11 cellular contexts compared by ENCODE assay signal in genomic region chr7:99631311-99632109, GRCh38. TPM values are rescaled to one million over a fixed set of nuclear protein-coding genes. Genes with fewer than 3 reads are reported as not detected.
DNase-seq lines count a peak whose midpoint lies in the region; ATAC-seq and TF ChIP-seq lines count a peak whose summit lies in the region.
"Had no signal": no experiment of that assay in that cellular context is flagged by ENCODE, and none has a peak within 500 bp of the region (broad histone marks: within the 10 kb centered on the region; RNA-seq: fewer than 3 reads in every experiment).

No MANE protein-coding gene starts in this region.

- H3K27me3 Mint-ChIP-seq in endodermal cell (ENCODE audit: insufficient read depth), result no peaks in the 10 kb centered on the region
- H3K27me3 Mint-ChIP-seq: naive B cell had no signal

- no peaks in the 10 kb centered on the region for H3K27me3 ChIP-seq in endodermal cell (ENCODE audit: control insufficient read depth, insufficient read depth, low read length, poor library complexity, severe bottlenecking)

- no peaks in the 10 kb centered on the region for H3K9me3 Mint-ChIP-seq in endodermal cell
- H3K9me3 Mint-ChIP-seq: naive B cell had no signal

- POLR2A ChIA-PET in RWPE1 (lab: Yijun Ruan, JAX; ENCODE audit: low non-redundant PET), result no interaction called here

- peak overlapping the region; percentile 71 for H3K27ac ChIP-seq in RWPE1
- H3K27ac ChIP-seq in endodermal cell (ENCODE audit: low read depth, low read length), result no peak overlapping the region
- H3K27ac ChIP-seq: C4-2B had no signal

- peaks cover 24% of the 10 kb centered on the region for H3K4me1 Mint-ChIP-seq in endodermal cell

- CTCF ChIA-PET in RWPE1 (lab: Yijun Ruan, JAX), result interaction anchor here (0.6 to 1.7 kb wide), 12 partner anchors 9 to 500 kb away, joined by 3 to 27 read pairs (median 4); no protein-coding TSS in a partner anchor

- peaks cover 5% of the 10 kb centered on the region for H3K4me1 ChIP-seq in endodermal cell (ENCODE audit: control insufficient read depth, insufficient read depth, low read length)

- no peak overlapping the region for H3K4me3 ChIP-seq in endodermal cell (ENCODE audit: low read length)

- WGBS in endodermal cell (ENCODE audit: insufficient coverage in 1 of 2, insufficient read length in 1 of 2), 2 experiments, result 53 to 61% methylated on average over 6 to 8 of the region's 8 CpGs

- no peaks in the 10 kb centered on the region for H3K9me3 ChIP-seq in endodermal cell (ENCODE audit: control insufficient read depth, low read length)

- ATAC-seq in activated CD4-positive, CD25-positive, alpha-beta regulatory T cell treated with anti-CD3 and anti-CD28 coated beads, Interleukin-2, amount 50 U/mL, for 24 hours, result peak; percentile 96 to 97
- peak; percentile 83 for ATAC-seq in omental fat pad (ENCODE audit: low FRiP score)
- ATAC-seq in GM21360 (IDR thresholded peaks at IDR 0.05; ENCODE audit: unreplicated experiment), result no peak

- peak overlapping the region; percentile 88 for H3K27ac Mint-ChIP-seq in endodermal cell

- DNase-seq in activated CD4-positive, CD25-positive, alpha-beta regulatory T cell treated with anti-CD3 and anti-CD28 coated beads, Interleukin-2, amount 50 U/mL, for 72 hours, result no peak
- peak; percentile 54 for DNase-seq in RWPE1 (ENCODE audit: low spot score)
- peak; percentile 70 for DNase-seq in endodermal cell
- no peak for DNase-seq in omental fat pad (ENCODE audit: low spot score)
- DNase-seq in NCI-H2171 (lab: John Stamatoyannopoulos, UW), result no peak
- no peak for DNase-seq in AML-193 (lab: John Stamatoyannopoulos, UW)
- DNase-seq: naive B cell had no signal

- no peak overlapping the region for H3K9ac ChIP-seq in endodermal cell (ENCODE audit: extremely low read depth, low read length, poor library complexity, severe bottlenecking)

- peak; percentile 60 for TF ChIP-seq CTCF in RWPE1 (conservative IDR thresholded peaks at IDR 0.05; ENCODE audit: low read depth)
- peak; percentile 74 for TF ChIP-seq CTCF in endodermal cell (conservative IDR thresholded peaks at IDR 0.05)
- no peak for TF ChIP-seq CTCF in omental fat pad (IDR thresholded peaks at IDR 0.05)

- no peak overlapping the region for H3K4me3 Mint-ChIP-seq in endodermal cell
- H3K4me3 Mint-ChIP-seq: naive B cell had no signal

- H3K36me3 ChIP-seq in endodermal cell (ENCODE audit: control insufficient read depth, insufficient read depth, low read length), result peaks cover 75% of the 10 kb centered on the region

- H3K36me3 Mint-ChIP-seq in endodermal cell (ENCODE audit: low read depth), result peaks cover 70% of the 10 kb centered on the region

RNA-seq across cellular contexts. Expression of gene ZSCAN25, which starts 14.8 kb away (rescaled TPM):
- 10 to 100 TPM; 22.2 to 23.1 TPM for total RNA-seq in endodermal cell
- 12.4 TPM for polyA plus RNA-seq in endodermal cell (2013, experiment 1 of 2)
- 11.9 TPM for polyA plus RNA-seq in endodermal cell (2013, experiment 2 of 2)
- total RNA-seq in omental fat pad, result 10 to 100 TPM in 3 of 4 donors, 1 to 10 TPM in 1; 9.1 to 21.0 (median 15.0) TPM

RNA-seq across cellular contexts. Expression of gene TMEM225B, which starts 33.4 kb away (rescaled TPM):
- 1 to 10 TPM in 1 of 2 donors, under 1 TPM in 1; 0.26 to 3.2 TPM for total RNA-seq in endodermal cell
- polyA plus RNA-seq in endodermal cell (2013, experiment 1 of 2), result 1.2 TPM
- polyA plus RNA-seq in endodermal cell (2013, experiment 2 of 2), result 1.2 TPM
- total RNA-seq in omental fat pad, result 1 to 10 TPM in 1 of 4 donors, under 1 TPM in 3; 0.82 to 1.8 (median 0.89) TPM

RNA-seq across cellular contexts. Expression of gene CYP3A5, which starts 48.3 kb away (rescaled TPM):
- total RNA-seq in endodermal cell (under 1 TPM; 0.38 to 0.42 TPM), omental fat pad (10 to 100 TPM in 2 of 4 donors, 1 to 10 TPM in 2; 6.2 to 92.0 (median 13.8) TPM)
- 0.14 TPM for polyA plus RNA-seq in endodermal cell (2013, experiment 1 of 2)
- polyA plus RNA-seq in endodermal cell (2013, experiment 2 of 2), result 0.12 TPM
- total RNA-seq: T-helper 1 cell treated with Interleukin-12 subunit alpha and Interleukin-12 subunit beta and Interleukin-4 antibody, amounts not matched to agents 30 ng/mL and 1 ng/mL, for 36 hours had no signal

Comparison
In these comparisons a context has a peak if more than half of its experiments do, and no peak if none do; other contexts are left out.
1. DNase-seq: peak in RWPE1 (single experiment) and endodermal cell (single experiment); none in activated CD4-positive, CD25-positive, alpha-beta regulatory T cell treated with anti-CD3 and anti-CD28 coated beads, Interleukin-2, amount 50 U/mL, for 72 hours (single experiment), omental fat pad (single experiment), NCI-H2171 (single experiment) and AML-193 (0 of 2).
2. CTCF ChIP-seq: peak in RWPE1 (single experiment) and endodermal cell (single experiment); none in omental fat pad (0 of 3).
3. RNA of gene CYP3A5, which starts 48.3 kb away (total RNA-seq): 6.2 to 92.0 TPM in omental fat pad; 0.38 to 0.42 TPM in endodermal cell; every median in the first group is over 4 times any median in the second.